17 cellular contexts compared by ENCODE assay signal in genomic region chr12:131196220-131196619, GRCh38.
DNase-seq lines count a peak whose midpoint lies in the region; ATAC-seq and TF ChIP-seq lines count a peak whose summit lies in the region.
"Had no signal": no experiment of that assay in that cellular context is flagged by ENCODE, and none has a peak within 500 bp of the region (broad histone marks: within the 10 kb centered on the region; RNA-seq: fewer than 3 reads in every experiment).

No MANE protein-coding gene starts in this region.

- no peak overlapping the region for H2BK12ac ChIP-seq in trophoblast cell (ENCODE audit: low read length)

- DNase-seq in activated CD8-positive, alpha-beta memory T cell treated with anti-CD3 and anti-CD28 coated beads, Interleukin-2, amount 10 ng/mL, durations not matched to agents 7 days and 5 days = peak; percentile 11
- no peak for DNase-seq in activated CD8-positive, alpha-beta memory T cell treated with anti-CD3 and anti-CD28 coated beads, Interleukin-2, amount 50 U/mL, for 4 hours
- peak; percentile 2 for DNase-seq in GM10248 (ENCODE audit: extremely low spot score)
- DNase-seq in islet precursor cell = peak; percentile 50
- no peak for DNase-seq in trophoblast cell
- no peak for DNase-seq in NCI-H2029 (lab: John Stamatoyannopoulos, UW)
- no peak for DNase-seq in HuH-7.5 (ENCODE audit: low spot score)
- DNase-seq: 8988T; CD4-positive, alpha-beta memory T cell; DMS79 treated with DMSO at 0.1 percent for 48 hours; GF-D8 had no signal

- H3K36me3 Mint-ChIP-seq in activated CD8-positive, alpha-beta memory T cell treated with anti-CD3 and anti-CD28 coated beads, Interleukin-2, amount 10 ng/mL, durations not matched to agents 7 days and 5 days = no peaks in the 10 kb centered on the region
- H3K36me3 Mint-ChIP-seq: CD14-positive monocyte; CD4-positive, alpha-beta memory T cell; IgD-negative memory B cell had no signal

- no peak overlapping the region for H4K8ac ChIP-seq in trophoblast cell (ENCODE audit: low read depth, low read length)

- H3K27ac ChIP-seq in trophoblast cell (ENCODE audit: low read depth, low read length) = no peak overlapping the region
- H3K27ac ChIP-seq: BLaER1 had no signal

- no peak overlapping the region for H2AFZ ChIP-seq in trophoblast cell (ENCODE audit: insufficient read depth, low read length, poor library complexity)

- no peak overlapping the region for H3K14ac ChIP-seq in trophoblast cell (ENCODE audit: low read length)

- no peak overlapping the region for H4K12ac ChIP-seq in trophoblast cell (ENCODE audit: low read depth, low read length)

- H3K9me3 Mint-ChIP-seq in activated CD8-positive, alpha-beta memory T cell treated with anti-CD3 and anti-CD28 coated beads, Interleukin-2, amount 10 ng/mL, durations not matched to agents 7 days and 5 days (ENCODE audit: low read depth) = no peaks in the 10 kb centered on the region

- no peak overlapping the region for H2BK5ac ChIP-seq in trophoblast cell (ENCODE audit: low read depth, low read length, poor library complexity)

- H3K36me3 ChIP-seq in trophoblast cell (ENCODE audit: control insufficient read depth in 1 of 2, insufficient read depth in 2 of 2, low read length in 2 of 2) = no peaks in the 10 kb centered on the region
- H3K36me3 ChIP-seq: BLaER1, HAP-1 had no signal

- H3K27ac Mint-ChIP-seq in activated CD8-positive, alpha-beta memory T cell treated with anti-CD3 and anti-CD28 coated beads, Interleukin-2, amount 10 ng/mL, durations not matched to agents 7 days and 5 days = no peak overlapping the region
- H3K27ac Mint-ChIP-seq: CD4-positive, alpha-beta memory T cell; IgD-negative memory B cell had no signal

- no peaks in the 10 kb centered on the region for H3K79me1 ChIP-seq in trophoblast cell (ENCODE audit: low read length)

- no CpG with 5 or more reads among the region's 4 CpGs for WGBS in trophoblast cell (ENCODE audit: extremely low coverage, insufficient coverage, insufficient read length)

- POLR2A ChIA-PET in GM10248 (lab: Yijun Ruan, JAX) = no interaction called here

- H3K4me3 ChIP-seq in trophoblast cell (ENCODE audit: low read depth, low read length) = no peak overlapping the region
- H3K4me3 ChIP-seq: BLaER1, GM12878, HAP-1 had no signal

- H3K4me2 ChIP-seq in trophoblast cell (ENCODE audit: low read length) = no peak overlapping the region
- H3K4me2 ChIP-seq: BLaER1 had no signal

- H3K4me1 ChIP-seq in trophoblast cell (ENCODE audit: control insufficient read depth in 1 of 2, insufficient read depth in 2 of 2, low read length in 2 of 2) = no peaks in the 10 kb centered on the region
- H3K4me1 ChIP-seq: BLaER1, HAP-1 had no signal

- no peak overlapping the region for H3K23ac ChIP-seq in trophoblast cell (ENCODE audit: low read length)

- H3K9ac ChIP-seq in trophoblast cell (ENCODE audit: low read length) = peak overlapping the region; percentile 25
- H3K9ac ChIP-seq: BLaER1 had no signal

- H3K9me3 ChIP-seq in trophoblast cell (ENCODE audit: insufficient read depth, low read depth, low read length) = peaks cover 31% of the 10 kb centered on the region
- H3K9me3 ChIP-seq: HAP-1 had no signal

- H3K27me3 ChIP-seq in trophoblast cell (ENCODE audit: insufficient read depth, low read length) = no peaks in the 10 kb centered on the region
- H3K27me3 ChIP-seq: BLaER1 had no signal

- H2AK5ac ChIP-seq in trophoblast cell (ENCODE audit: low read length) = no peak overlapping the region

- no peak for TF ChIP-seq CTCF in GM10248 (IDR thresholded peaks at IDR 0.05; ENCODE audit: control extremely low read depth, extremely low read depth, low read depth, missing control alignments)

- no peak overlapping the region for H3K4me3 Mint-ChIP-seq in activated CD8-positive, alpha-beta memory T cell treated with anti-CD3 and anti-CD28 coated beads, Interleukin-2, amount 10 ng/mL, durations not matched to agents 7 days and 5 days
- H3K4me3 Mint-ChIP-seq: CD14-positive monocyte; CD4-positive, alpha-beta memory T cell; IgD-negative memory B cell had no signal

- no peak for ATAC-seq in activated CD8-positive, alpha-beta memory T cell treated with anti-CD3 and anti-CD28 coated beads, Interleukin-2, amount 10 ng/mL, durations not matched to agents 7 days and 5 days
- ATAC-seq in HG02588 (IDR thresholded peaks at IDR 0.05; ENCODE audit: unreplicated experiment) = no peak
- ATAC-seq: GM12878 had no signal

- H3K4ac ChIP-seq in trophoblast cell (ENCODE audit: low read depth, low read length) = no peak overlapping the region

- no peaks in the 10 kb centered on the region for H3K4me1 Mint-ChIP-seq in activated CD8-positive, alpha-beta memory T cell treated with anti-CD3 and anti-CD28 coated beads, Interleukin-2, amount 10 ng/mL, durations not matched to agents 7 days and 5 days
- H3K4me1 Mint-ChIP-seq: CD14-positive monocyte; CD4-positive, alpha-beta memory T cell; IgD-negative memory B cell had no signal

- CTCF ChIA-PET in activated CD8-positive, alpha-beta memory T cell treated with anti-CD3 and anti-CD28 coated beads, Interleukin-2, amount 10 ng/mL, durations not matched to agents 7 days and 5 days (lab: Charles Lee) = no interaction called here
- CTCF ChIA-PET in GM10248 (lab: Yijun Ruan, JAX) = no interaction called here

- H3K79me2 ChIP-seq in trophoblast cell (ENCODE audit: control insufficient read depth, insufficient read depth, low read length, poor library complexity) = no peaks in the 10 kb centered on the region

- H3K27me3 Mint-ChIP-seq in activated CD8-positive, alpha-beta memory T cell treated with anti-CD3 and anti-CD28 coated beads, Interleukin-2, amount 10 ng/mL, durations not matched to agents 7 days and 5 days = no peaks in the 10 kb centered on the region

- no peak overlapping the region for H4K91ac ChIP-seq in trophoblast cell (ENCODE audit: low read depth, low read length)

- H2BK120ac ChIP-seq in trophoblast cell (ENCODE audit: insufficient read depth, low read length, poor library complexity) = no peak overlapping the region

- H3K18ac ChIP-seq in trophoblast cell (ENCODE audit: low read length) = no peak overlapping the region

Comparison
In these comparisons a context has a peak if more than half of its experiments do, and no peak if none do; other contexts are left out.
1. DNase-seq: peak in activated CD8-positive, alpha-beta memory T cell treated with anti-CD3 and anti-CD28 coated beads, Interleukin-2, amount 10 ng/mL, durations not matched to agents 7 days and 5 days (single experiment), GM10248 (single experiment) and islet precursor cell (single experiment); none in activated CD8-positive, alpha-beta memory T cell treated with anti-CD3 and anti-CD28 coated beads, Interleukin-2, amount 50 U/mL, for 4 hours (single experiment), trophoblast cell (0 of 2), NCI-H2029 (single experiment) and HuH-7.5 (single experiment).